ENCODE assay signal across 1 cellular context in the genomic region with DNA sequence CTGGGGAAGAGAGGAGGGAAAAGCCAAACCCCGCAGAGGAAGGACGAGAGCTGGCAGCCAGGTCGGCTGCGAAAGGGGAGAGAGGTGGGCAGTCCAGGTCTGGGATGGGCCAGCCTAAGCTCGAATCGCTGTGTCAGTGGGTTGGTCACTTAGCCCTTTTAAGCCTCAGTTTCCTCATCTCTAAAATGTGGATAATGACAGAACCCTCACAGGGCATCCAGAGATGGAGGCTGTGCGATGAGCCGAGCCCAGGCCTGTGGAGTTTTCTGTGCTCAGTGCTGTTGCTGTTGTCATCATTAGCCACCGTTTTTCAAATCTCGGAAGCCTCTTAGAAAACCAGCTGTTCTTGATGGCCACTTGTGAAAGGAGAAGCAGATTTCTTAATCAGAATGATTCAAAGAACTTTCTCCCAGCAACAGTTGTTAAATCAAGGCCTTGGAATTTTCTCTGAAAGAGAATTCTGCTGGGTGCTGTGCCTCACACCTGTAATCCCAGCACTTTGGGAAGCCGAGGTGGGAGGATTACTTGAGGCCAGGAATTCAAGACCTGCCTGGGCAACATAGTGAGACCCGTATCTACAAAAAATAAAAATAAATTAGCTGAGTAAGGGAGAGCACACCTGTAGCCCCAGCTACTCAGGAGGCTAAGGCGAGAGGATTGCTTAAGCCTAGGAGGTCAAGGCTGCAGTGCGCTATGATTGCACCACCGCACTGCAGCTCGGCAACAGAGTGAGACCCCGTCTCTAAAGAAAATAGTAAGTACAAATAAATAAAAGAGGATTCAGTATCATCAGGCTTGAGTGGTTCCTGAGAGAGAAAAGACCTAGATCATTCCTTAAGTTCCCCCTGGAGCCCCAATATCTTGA.
TF ChIP-seq lines count a peak whose summit lies in the region.

No MANE protein-coding gene starts in this region.

TF ChIP-seq in HepG2, 621 proteins besides CTCF, POLR2A, EP300 and RAD21 (continues in another document):
- TF ChIP-seq, protein P1, sequence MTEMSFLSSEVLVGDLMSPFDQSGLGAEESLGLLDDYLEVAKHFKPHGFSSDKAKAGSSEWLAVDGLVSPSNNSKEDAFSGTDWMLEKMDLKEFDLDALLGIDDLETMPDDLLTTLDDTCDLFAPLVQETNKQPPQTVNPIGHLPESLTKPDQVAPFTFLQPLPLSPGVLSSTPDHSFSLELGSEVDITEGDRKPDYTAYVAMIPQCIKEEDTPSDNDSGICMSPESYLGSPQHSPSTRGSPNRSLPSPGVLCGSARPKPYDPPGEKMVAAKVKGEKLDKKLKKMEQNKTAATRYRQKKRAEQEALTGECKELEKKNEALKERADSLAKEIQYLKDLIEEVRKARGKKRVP (CRISPR knock-in tag; IDR thresholded peaks at IDR 0.05), result no peak
- TF ChIP-seq, protein P2, sequence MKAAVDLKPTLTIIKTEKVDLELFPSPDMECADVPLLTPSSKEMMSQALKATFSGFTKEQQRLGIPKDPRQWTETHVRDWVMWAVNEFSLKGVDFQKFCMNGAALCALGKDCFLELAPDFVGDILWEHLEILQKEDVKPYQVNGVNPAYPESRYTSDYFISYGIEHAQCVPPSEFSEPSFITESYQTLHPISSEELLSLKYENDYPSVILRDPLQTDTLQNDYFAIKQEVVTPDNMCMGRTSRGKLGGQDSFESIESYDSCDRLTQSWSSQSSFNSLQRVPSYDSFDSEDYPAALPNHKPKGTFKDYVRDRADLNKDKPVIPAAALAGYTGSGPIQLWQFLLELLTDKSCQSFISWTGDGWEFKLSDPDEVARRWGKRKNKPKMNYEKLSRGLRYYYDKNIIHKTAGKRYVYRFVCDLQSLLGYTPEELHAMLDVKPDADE (CRISPR knock-in tag; IDR thresholded peaks at IDR 0.05), result no peak
- TF ChIP-seq, protein P3, sequence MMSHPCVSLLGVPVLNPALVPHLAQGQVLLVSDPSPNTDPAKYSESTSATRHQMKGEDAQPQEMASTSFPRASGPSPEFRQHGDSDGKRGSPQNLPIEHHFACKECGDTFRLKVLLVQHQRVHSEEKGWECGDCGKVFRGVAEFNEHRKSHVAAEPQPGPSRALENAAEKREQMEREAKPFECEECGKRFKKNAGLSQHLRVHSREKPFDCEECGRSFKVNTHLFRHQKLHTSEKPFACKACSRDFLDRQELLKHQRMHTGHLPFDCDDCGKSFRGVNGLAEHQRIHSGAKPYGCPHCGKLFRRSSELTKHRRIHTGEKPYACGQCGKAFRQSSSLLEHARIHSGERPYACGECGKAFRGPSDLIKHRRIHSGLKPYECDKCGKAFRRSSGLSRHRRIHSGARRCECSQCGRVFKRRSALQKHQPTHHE (CRISPR knock-in tag; IDR thresholded peaks at IDR 0.05; ENCODE audit: borderline replicate concordance), result no peak
- TF ChIP-seq, protein P4, sequence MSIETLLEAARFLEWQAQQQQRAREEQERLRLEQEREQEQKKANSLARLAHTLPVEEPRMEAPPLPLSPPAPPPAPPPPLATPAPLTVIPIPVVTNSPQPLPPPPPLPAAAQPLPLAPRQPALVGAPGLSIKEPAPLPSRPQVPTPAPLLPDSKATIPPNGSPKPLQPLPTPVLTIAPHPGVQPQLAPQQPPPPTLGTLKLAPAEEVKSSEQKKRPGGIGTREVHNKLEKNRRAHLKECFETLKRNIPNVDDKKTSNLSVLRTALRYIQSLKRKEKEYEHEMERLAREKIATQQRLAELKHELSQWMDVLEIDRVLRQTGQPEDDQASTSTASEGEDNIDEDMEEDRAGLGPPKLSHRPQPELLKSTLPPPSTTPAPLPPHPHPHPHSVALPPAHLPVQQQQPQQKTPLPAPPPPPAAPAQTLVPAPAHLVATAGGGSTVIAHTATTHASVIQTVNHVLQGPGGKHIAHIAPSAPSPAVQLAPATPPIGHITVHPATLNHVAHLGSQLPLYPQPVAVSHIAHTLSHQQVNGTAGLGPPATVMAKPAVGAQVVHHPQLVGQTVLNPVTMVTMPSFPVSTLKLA (IDR thresholded peaks at IDR 0.05), result no peak
- TF ChIP-seq, protein P5, sequence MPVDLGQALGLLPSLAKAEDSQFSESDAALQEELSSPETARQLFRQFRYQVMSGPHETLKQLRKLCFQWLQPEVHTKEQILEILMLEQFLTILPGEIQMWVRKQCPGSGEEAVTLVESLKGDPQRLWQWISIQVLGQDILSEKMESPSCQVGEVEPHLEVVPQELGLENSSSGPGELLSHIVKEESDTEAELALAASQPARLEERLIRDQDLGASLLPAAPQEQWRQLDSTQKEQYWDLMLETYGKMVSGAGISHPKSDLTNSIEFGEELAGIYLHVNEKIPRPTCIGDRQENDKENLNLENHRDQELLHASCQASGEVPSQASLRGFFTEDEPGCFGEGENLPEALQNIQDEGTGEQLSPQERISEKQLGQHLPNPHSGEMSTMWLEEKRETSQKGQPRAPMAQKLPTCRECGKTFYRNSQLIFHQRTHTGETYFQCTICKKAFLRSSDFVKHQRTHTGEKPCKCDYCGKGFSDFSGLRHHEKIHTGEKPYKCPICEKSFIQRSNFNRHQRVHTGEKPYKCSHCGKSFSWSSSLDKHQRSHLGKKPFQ (CRISPR knock-in tag; IDR thresholded peaks at IDR 0.05; ENCODE audit: insufficient replicate concordance), result no peak
- no peak for TF ChIP-seq TFE3 (CRISPR knock-in tag; IDR thresholded peaks at IDR 0.05)
- TF ChIP-seq SRSF4 (IDR thresholded peaks at IDR 0.05; ENCODE audit: low read depth, low read length, poor library complexity, severe bottlenecking), result no peak
- TF ChIP-seq RBAK (CRISPR knock-in tag; IDR thresholded peaks at IDR 0.05), result no peak
- TF ChIP-seq HOMEZ (CRISPR knock-in tag; IDR thresholded peaks at IDR 0.05; ENCODE audit: low read depth), result no peak
- no peak for TF ChIP-seq ATF1 (CRISPR knock-in tag; IDR thresholded peaks at IDR 0.05)
- TF ChIP-seq, protein P6, sequence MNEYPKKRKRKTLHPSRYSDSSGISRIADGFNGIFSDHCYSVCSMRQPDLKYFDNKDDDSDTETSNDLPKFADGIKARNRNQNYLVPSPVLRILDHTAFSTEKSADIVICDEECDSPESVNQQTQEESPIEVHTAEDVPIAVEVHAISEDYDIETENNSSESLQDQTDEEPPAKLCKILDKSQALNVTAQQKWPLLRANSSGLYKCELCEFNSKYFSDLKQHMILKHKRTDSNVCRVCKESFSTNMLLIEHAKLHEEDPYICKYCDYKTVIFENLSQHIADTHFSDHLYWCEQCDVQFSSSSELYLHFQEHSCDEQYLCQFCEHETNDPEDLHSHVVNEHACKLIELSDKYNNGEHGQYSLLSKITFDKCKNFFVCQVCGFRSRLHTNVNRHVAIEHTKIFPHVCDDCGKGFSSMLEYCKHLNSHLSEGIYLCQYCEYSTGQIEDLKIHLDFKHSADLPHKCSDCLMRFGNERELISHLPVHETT (CRISPR knock-in tag; conservative IDR thresholded peaks at IDR 0.05), result no peak
- TF ChIP-seq ZNF770 (CRISPR knock-in tag; IDR thresholded peaks at IDR 0.05), result peak; percentile 63
- TF ChIP-seq CEBPG (CRISPR knock-in tag; IDR thresholded peaks at IDR 0.05), result peak; percentile 61
- TF ChIP-seq, protein P7, sequence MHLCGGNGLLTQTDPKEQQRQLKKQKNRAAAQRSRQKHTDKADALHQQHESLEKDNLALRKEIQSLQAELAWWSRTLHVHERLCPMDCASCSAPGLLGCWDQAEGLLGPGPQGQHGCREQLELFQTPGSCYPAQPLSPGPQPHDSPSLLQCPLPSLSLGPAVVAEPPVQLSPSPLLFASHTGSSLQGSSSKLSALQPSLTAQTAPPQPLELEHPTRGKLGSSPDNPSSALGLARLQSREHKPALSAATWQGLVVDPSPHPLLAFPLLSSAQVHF (CRISPR knock-in tag; IDR thresholded peaks at IDR 0.05), result no peak
- TF ChIP-seq CEBPB (IDR thresholded peaks at IDR 0.05; ENCODE audit: borderline replicate concordance, low read depth, low read length), result peak; percentile 88
- TF ChIP-seq, protein P8, sequence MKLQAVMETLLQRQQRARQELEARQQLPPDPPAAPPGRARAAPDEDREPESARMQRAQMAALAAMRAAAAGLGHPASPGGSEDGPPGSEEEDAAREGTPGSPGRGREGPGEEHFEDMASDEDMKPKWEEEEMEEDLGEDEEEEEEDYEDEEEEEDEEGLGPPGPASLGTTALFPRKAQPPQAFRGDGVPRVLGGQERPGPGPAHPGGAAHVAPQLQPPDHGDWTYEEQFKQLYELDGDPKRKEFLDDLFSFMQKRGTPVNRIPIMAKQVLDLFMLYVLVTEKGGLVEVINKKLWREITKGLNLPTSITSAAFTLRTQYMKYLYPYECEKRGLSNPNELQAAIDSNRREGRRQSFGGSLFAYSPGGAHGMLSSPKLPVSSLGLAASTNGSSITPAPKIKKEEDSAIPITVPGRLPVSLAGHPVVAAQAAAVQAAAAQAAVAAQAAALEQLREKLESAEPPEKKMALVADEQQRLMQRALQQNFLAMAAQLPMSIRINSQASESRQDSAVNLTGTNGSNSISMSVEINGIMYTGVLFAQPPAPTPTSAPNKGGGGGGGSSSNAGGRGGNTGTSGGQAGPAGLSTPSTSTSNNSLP (IDR thresholded peaks at IDR 0.05; ENCODE audit: low read depth, low read length), result no peak
- TF ChIP-seq RARA (CRISPR knock-in tag; IDR thresholded peaks at IDR 0.05), result peak; percentile 28; the same call in 1 of the 2 replicates
- TF ChIP-seq ZNF614 (CRISPR knock-in tag; IDR thresholded peaks at IDR 0.05; ENCODE audit: borderline replicate concordance), result no peak
- TF ChIP-seq TAF1 (CRISPR knock-in tag; IDR thresholded peaks at IDR 0.05), result no peak
- TF ChIP-seq NR2F6 (IDR thresholded peaks at IDR 0.05), result no peak
- peak; percentile 53 for TF ChIP-seq NR2F6 (CRISPR knock-in tag; IDR thresholded peaks at IDR 0.05)
- TF ChIP-seq ZBTB7A (CRISPR knock-in tag; IDR thresholded peaks at IDR 0.05), result no peak
- TF ChIP-seq ZNF574 (CRISPR knock-in tag; IDR thresholded peaks at IDR 0.05), result no peak
- no peak for TF ChIP-seq SIX1 (CRISPR knock-in tag; IDR thresholded peaks at IDR 0.05; ENCODE audit: borderline replicate concordance)
- TF ChIP-seq MAFK (conservative IDR thresholded peaks at IDR 0.05 in 1 of 2, IDR thresholded peaks at IDR 0.05 in 1 of 2; ENCODE audit: low read length in 2 of 2), result 0 out of 4 replicates have a peak, but pooled peaks of 1 of the 2 experiments have one; percentile 2
- no peak for TF ChIP-seq TCF7 (IDR thresholded peaks at IDR 0.05; ENCODE audit: low read depth)
- TF ChIP-seq HMG20A (CRISPR knock-in tag; IDR thresholded peaks at IDR 0.05; ENCODE audit: borderline replicate concordance), result no peak
